In genomic region chr4:932713-933070, GRCh38 we compare ENCODE assay signal across 6 cellular contexts. TPM values are rescaled to one million over a fixed set of nuclear protein-coding genes. Genes with fewer than 3 reads are reported as not detected.
A peak's percentile ranks its signal among the peaks of the same experiment; 100 is the strongest.
DNase-seq lines count a peak whose midpoint lies in the region; ATAC-seq and TF ChIP-seq lines count a peak whose summit lies in the region.

No MANE protein-coding gene starts in this region.

- H3K27me3 Mint-ChIP-seq in CD8-positive, alpha-beta T cell (ENCODE audit: low read depth): no peaks in the 10 kb centered on the region
- H3K27me3 Mint-ChIP-seq in stimulated activated memory B cell treated with anti-CD40 and anti-IgM and Interleukin-4, amounts not matched to agents 10 μg/mL and 1 μg/mL and 100 μg/mL, for 72 hours: no peaks in the 10 kb centered on the region

- no peaks in the 10 kb centered on the region for H3K9me3 ChIP-seq in CD8-positive, alpha-beta T cell (ENCODE audit: low read length)
- no peaks in the 10 kb centered on the region for H3K9me3 ChIP-seq in esophagus muscularis mucosa

- 2% methylated on average over 9 of the region's 11 CpGs for WGBS in esophagus muscularis mucosa

- peak overlapping the region; percentile 96 for H3K4me3 ChIP-seq in CD8-positive, alpha-beta T cell (ENCODE audit: low read depth, low read length)
- H3K4me3 ChIP-seq in LNCaP clone FGC (ENCODE audit: low read depth, low read length) (peak overlapping the region; percentile 98), esophagus muscularis mucosa (peak overlapping the region; percentile 78 to 99 (median 87))

- H3K4me3 Mint-ChIP-seq in CD8-positive, alpha-beta T cell: peak overlapping the region; percentile 96
- peak overlapping the region; percentile 83 for H3K4me3 Mint-ChIP-seq in stimulated activated memory B cell treated with anti-CD40 and anti-IgM and Interleukin-4, amounts not matched to agents 10 μg/mL and 1 μg/mL and 100 μg/mL, for 72 hours

- H3K27ac Mint-ChIP-seq in CD8-positive, alpha-beta T cell: peak overlapping the region; percentile 97
- peak overlapping the region; percentile 95 for H3K27ac Mint-ChIP-seq in stimulated activated memory B cell treated with anti-CD40 and anti-IgM and Interleukin-4, amounts not matched to agents 10 μg/mL and 1 μg/mL and 100 μg/mL, for 72 hours

- DNase-seq in CD8-positive, alpha-beta T cell: no peak
- DNase-seq in LNCaP clone FGC (ENCODE audit: low read depth) (no peak), esophagus muscularis mucosa (ENCODE audit: extremely low spot score) (no peak), Kasumi-1 (lab: John Stamatoyannopoulos, UW) (no peak)

- H3K4me1 ChIP-seq in CD8-positive, alpha-beta T cell (ENCODE audit: insufficient read depth, low read length): peaks cover 38% of the 10 kb centered on the region
- peaks cover 28 to 60% (median 46%) of the 10 kb centered on the region in 4 donors for H3K4me1 ChIP-seq in esophagus muscularis mucosa

- H3K9me3 Mint-ChIP-seq in CD8-positive, alpha-beta T cell: no peaks in the 10 kb centered on the region
- H3K9me3 Mint-ChIP-seq in stimulated activated memory B cell treated with anti-CD40 and anti-IgM and Interleukin-4, amounts not matched to agents 10 μg/mL and 1 μg/mL and 100 μg/mL, for 72 hours: no peaks in the 10 kb centered on the region

- intact Hi-C loops in CD8-positive, alpha-beta T cell (cut with DNase I, micrococcal nuclease): loop anchor here (1.0 to 10.0 kb wide), 10 partner anchors 41 to 414 kb away; partner anchors contain the start of genes DGKQ (in 2 of the 2), IDUA (in 2 of the 2), ATP5ME (in 1 of the 2) and MAEA (in 1 of the 2)
- intact Hi-C loops in esophagus muscularis mucosa (cut with DNase I): no loop called here

- TF ChIP-seq POLR2A in esophagus muscularis mucosa (IDR thresholded peaks at IDR 0.05; ENCODE audit: low read depth) (no peak), GM18505 (IDR thresholded peaks at IDR 0.05; ENCODE audit: borderline replicate concordance, extremely low read depth, insufficient read depth, insufficient read length) (no peak)

- H3K27ac ChIP-seq in CD8-positive, alpha-beta T cell (ENCODE audit: low read depth, low read length): peak overlapping the region; percentile 92
- H3K27ac ChIP-seq in esophagus muscularis mucosa (replicated peaks in 1 of 4): peak overlapping the region; percentile 85 to 96 (median 88)

- H3K36me3 ChIP-seq in CD8-positive, alpha-beta T cell (ENCODE audit: insufficient read depth, low read length): no peaks in the 10 kb centered on the region
- H3K36me3 ChIP-seq in esophagus muscularis mucosa: no peaks in the 10 kb centered on the region

- peaks cover 8% of the 10 kb centered on the region for H3K36me3 Mint-ChIP-seq in CD8-positive, alpha-beta T cell
- H3K36me3 Mint-ChIP-seq in stimulated activated memory B cell treated with anti-CD40 and anti-IgM and Interleukin-4, amounts not matched to agents 10 μg/mL and 1 μg/mL and 100 μg/mL, for 72 hours: no peaks in the 10 kb centered on the region

- POLR2A ChIA-PET in CD8-positive, alpha-beta T cell (lab: Charles Lee): interaction anchor here (1.1 to 2.0 kb wide), 6 partner anchors 37 to 151 kb away, joined by 3 to 8 read pairs (median 6); partner anchors contain the start of gene DGKQ

- H3K4me1 Mint-ChIP-seq in CD8-positive, alpha-beta T cell (ENCODE audit: low read depth): peaks cover 50% of the 10 kb centered on the region
- peaks cover 73% of the 10 kb centered on the region for H3K4me1 Mint-ChIP-seq in stimulated activated memory B cell treated with anti-CD40 and anti-IgM and Interleukin-4, amounts not matched to agents 10 μg/mL and 1 μg/mL and 100 μg/mL, for 72 hours

- no peak for TF ChIP-seq CTCF in CD8-positive, alpha-beta T cell (IDR thresholded peaks at IDR 0.05)
- TF ChIP-seq CTCF in LNCaP clone FGC (IDR thresholded peaks at IDR 0.05; ENCODE audit: control insufficient read depth, extremely low read depth, insufficient read depth): peak; percentile 21; the same call in 1 of the 2 replicates
- TF ChIP-seq CTCF in esophagus muscularis mucosa (IDR thresholded peaks at IDR 0.05): no peak

- no peaks in the 10 kb centered on the region for H3K27me3 ChIP-seq in CD8-positive, alpha-beta T cell (ENCODE audit: insufficient read depth, low read length)
- no peaks in the 10 kb centered on the region for H3K27me3 ChIP-seq in esophagus muscularis mucosa

- TF ChIP-seq EP300 in esophagus muscularis mucosa (IDR thresholded peaks at IDR 0.05): no peak

- CTCF ChIA-PET in CD8-positive, alpha-beta T cell (lab: Charles Lee): interaction anchor here (1.3 kb wide), 2 partner anchors 54 to 55 kb away, joined by 3 to 6 read pairs; partner anchors contain the start of gene IDUA

- no peak for ATAC-seq in CD8-positive, alpha-beta T cell
- ATAC-seq in stimulated activated memory B cell treated with anti-CD40 and anti-IgM and Interleukin-4, amounts not matched to agents 10 μg/mL and 1 μg/mL and 100 μg/mL, for 72 hours: peak; percentile 1
- no peak for ATAC-seq in GM18505 (IDR thresholded peaks at IDR 0.05; ENCODE audit: unreplicated experiment)

RNA-seq across cellular contexts. Expression of gene TMEM175, which starts 0.4 kb away (rescaled TPM):
- total RNA-seq in CD8-positive, alpha-beta T cell: 10 to 100 TPM; 44.9 to 47.2 TPM
- total RNA-seq in esophagus muscularis mucosa: 10 to 100 TPM; 17.6 to 39.5 (median 20.0) TPM

RNA-seq across cellular contexts. Expression of gene GAK, which starts 0.6 kb away (rescaled TPM):
- 100 to 1,000 TPM; 161 to 162 TPM for total RNA-seq in CD8-positive, alpha-beta T cell
- 10 to 100 TPM; 64.8 to 73.9 (median 70.6) TPM for total RNA-seq in esophagus muscularis mucosa

RNA-seq across cellular contexts. Expression of gene DGKQ, which starts 40.7 kb away (rescaled TPM):
- total RNA-seq in CD8-positive, alpha-beta T cell: 10 to 100 TPM; 28.2 to 29.7 TPM
- total RNA-seq in esophagus muscularis mucosa: 10 to 100 TPM in 2 of 4 donors, 1 to 10 TPM in 2; 7.5 to 11.9 (median 9.9) TPM

RNA-seq across cellular contexts. Expression of gene IDUA, which starts 54.2 kb away (rescaled TPM):
- 10 to 100 TPM; 54.3 to 62.0 TPM for total RNA-seq in CD8-positive, alpha-beta T cell
- total RNA-seq in esophagus muscularis mucosa: 10 to 100 TPM; 10.4 to 23.1 (median 11.5) TPM
